Comparison of ENCODE assay signal across 23 cellular contexts in genomic region chr11:107699371-107700348, GRCh38. TPM values are rescaled to one million over a fixed set of nuclear protein-coding genes. Genes with fewer than 3 reads are reported as not detected.
"Had no signal": no experiment of that assay in that cellular context is flagged by ENCODE, and none has a peak within 500 bp of the region (broad histone marks: within the 10 kb centered on the region; RNA-seq: fewer than 3 reads in every experiment).

No MANE protein-coding gene starts in this region.

- H3K4me1 ChIP-seq: colonic mucosa, left lung, testis, upper lobe of left lung had no signal

- ATAC-seq: activated CD8-positive, alpha-beta memory T cell treated with anti-CD3 and anti-CD28 coated beads, Interleukin-2, amount 10 ng/mL, durations not matched to agents 7 days and 5 days; gastrocnemius medialis; left lung; mucosa of descending colon; sciatic nerve; stimulated activated memory B cell treated with anti-CD40 and anti-IgM and Interleukin-4, amounts not matched to agents 10 μg/mL and 1 μg/mL and 100 μg/mL, for 72 hours had no signal

- H3K9me3 ChIP-seq: colonic mucosa, gastrocnemius medialis, left lung, mucosa of descending colon, testis, upper lobe of left lung had no signal

- H3K36me3 Mint-ChIP-seq: activated CD8-positive, alpha-beta memory T cell treated with anti-CD3 and anti-CD28 coated beads, Interleukin-2, amount 10 ng/mL, durations not matched to agents 7 days and 5 days; activated naive CD8-positive, alpha-beta T cell treated with anti-CD3 and anti-CD28 coated beads for 36 hours; naive B cell; stimulated activated memory B cell treated with anti-CD40 and anti-IgM and Interleukin-4, amounts not matched to agents 10 μg/mL and 1 μg/mL and 100 μg/mL, for 72 hours had no signal

- H3K27ac Mint-ChIP-seq: activated B cell treated with CpG ODN at 0.5 μM for 24 hours; activated CD4-positive, alpha-beta memory T cell treated with anti-CD3 and anti-CD28 coated beads, Interleukin-2, amount 10 ng/mL, durations not matched to agents 7 days and 5 days; activated CD8-positive, alpha-beta memory T cell treated with anti-CD3 and anti-CD28 coated beads, Interleukin-2, amount 10 ng/mL, durations not matched to agents 7 days and 5 days; activated naive CD8-positive, alpha-beta T cell treated with anti-CD3 and anti-CD28 coated beads for 36 hours; naive B cell; stimulated activated memory B cell treated with anti-CD40 and anti-IgM and Interleukin-4, amounts not matched to agents 10 μg/mL and 1 μg/mL and 100 μg/mL, for 72 hours; T-helper 2 cell treated with Interferon-gamma antibody and Interleukin-4, amounts not matched to agents 5 μg/mL and 100 μg/mL, for 36 hours had no signal

- H3K36me3 ChIP-seq: colonic mucosa, gastrocnemius medialis, left lung, upper lobe of left lung had no signal

- H3K27me3 ChIP-seq: colonic mucosa, gastrocnemius medialis, left lung, testis, upper lobe of left lung had no signal

- H3K4me2 ChIP-seq: smooth muscle cell had no signal

- H3K9me3 Mint-ChIP-seq: activated B cell treated with CpG ODN at 0.5 μM for 24 hours; activated CD4-positive, alpha-beta memory T cell treated with anti-CD3 and anti-CD28 coated beads, Interleukin-2, amount 10 ng/mL, durations not matched to agents 7 days and 5 days; activated naive CD8-positive, alpha-beta T cell treated with anti-CD3 and anti-CD28 coated beads for 36 hours; stimulated activated memory B cell treated with anti-CD40 and anti-IgM and Interleukin-4, amounts not matched to agents 10 μg/mL and 1 μg/mL and 100 μg/mL, for 72 hours; T-helper 2 cell treated with Interferon-gamma antibody and Interleukin-4, amounts not matched to agents 5 μg/mL and 100 μg/mL, for 36 hours had no signal

- H3K4me3 ChIP-seq: colonic mucosa, gastrocnemius medialis, left lung, mucosa of descending colon, smooth muscle cell, testis, upper lobe of left lung had no signal

- DNase-seq: activated B cell treated with CpG ODN at 0.5 μM for 24 hours; activated CD4-positive, alpha-beta memory T cell treated with anti-CD3 and anti-CD28 coated beads, Interleukin-2, amount 10 ng/mL, durations not matched to agents 7 days and 5 days; activated CD4-positive, alpha-beta T cell treated with anti-CD3 and anti-CD28 coated beads for 48 hours; activated CD8-positive, alpha-beta memory T cell treated with anti-CD3 and anti-CD28 coated beads, Interleukin-2, amount 10 ng/mL, durations not matched to agents 7 days and 5 days; activated naive CD8-positive, alpha-beta T cell treated with anti-CD3 and anti-CD28 coated beads for 36 hours; amniotic stem cell; colonic mucosa; gastrocnemius medialis; head of caudate nucleus; left lung; mucosa of descending colon; naive B cell; stimulated activated CD4-positive, alpha-beta T cell treated with anti-CD3 and anti-CD28 coated beads, Interleukin-4, amount 100 ng/mL, for 4 hours; testis had no signal

- H3K27ac ChIP-seq: colonic mucosa, gastrocnemius medialis, left lung, testis, upper lobe of left lung had no signal

RNA-seq across cellular contexts. Expression of gene SLN, which starts 12.2 kb away (rescaled TPM):
- total RNA-seq: activated B cell treated with CpG ODN at 0.5 μM for 24 hours; activated CD4-positive, alpha-beta memory T cell treated with anti-CD3 and anti-CD28 coated beads, Interleukin-2, amount 10 ng/mL, durations not matched to agents 7 days and 5 days; activated CD8-positive, alpha-beta memory T cell treated with anti-CD3 and anti-CD28 coated beads, Interleukin-2, amount 10 ng/mL, durations not matched to agents 7 days and 5 days; activated naive CD8-positive, alpha-beta T cell treated with anti-CD3 and anti-CD28 coated beads for 36 hours; colonic mucosa; fibroblast of lung; kidney epithelial cell; osteocyte; pulmonary artery endothelial cell; sciatic nerve; smooth muscle cell; testis had no signal
- polyA plus RNA-seq: fibroblast of lung had no signal
